Comparison of ENCODE assay signal across 15 cellular contexts in the genomic region with DNA sequence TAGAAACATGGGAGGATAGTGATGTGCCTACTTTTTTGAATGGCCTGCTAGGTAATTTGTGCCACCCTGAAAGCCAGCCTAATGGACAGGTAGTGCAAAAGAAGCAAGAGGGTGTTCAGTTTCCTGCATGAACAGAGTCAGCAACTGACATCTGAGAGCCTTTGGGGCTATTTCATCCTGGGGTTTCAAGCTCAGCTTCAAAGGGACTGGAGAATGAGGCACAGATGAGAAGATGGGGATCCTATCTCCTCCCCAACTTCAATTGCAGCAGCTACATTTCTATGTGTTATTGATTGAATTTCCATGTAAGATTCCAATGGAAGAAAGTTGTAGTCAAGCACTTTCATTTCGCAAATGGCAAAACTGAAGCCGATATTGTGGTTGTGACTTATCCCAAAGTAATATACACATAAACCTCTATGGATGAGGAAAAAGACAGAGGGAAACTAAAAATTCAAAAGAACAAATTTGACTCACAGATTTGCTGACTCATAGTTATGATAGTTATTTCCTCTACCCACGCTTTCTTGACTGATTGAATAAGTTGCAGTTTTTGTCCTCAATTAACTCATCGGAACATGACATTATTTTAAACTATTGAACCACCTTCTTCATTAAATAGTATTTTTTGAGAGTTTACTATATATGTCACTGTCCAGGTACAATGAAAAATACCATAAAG. TPM values are rescaled to one million over a fixed set of nuclear protein-coding genes. Genes with fewer than 3 reads are reported as not detected.
DNase-seq lines count a peak whose midpoint lies in the region; ATAC-seq, FAIRE-seq and TF ChIP-seq lines count a peak whose summit lies in the region.
"Had no signal": no experiment of that assay in that cellular context is flagged by ENCODE, and none has a peak within 500 bp of the region (broad histone marks: within the 10 kb centered on the region; RNA-seq: fewer than 3 reads in every experiment).

No MANE protein-coding gene starts in this region.

- peaks cover 6 to 7% of the 10 kb centered on the region in 2 donors for H3K27me3 Mint-ChIP-seq in T-cell

- TF ChIP-seq CTCF in AG04450 (IDR thresholded peaks at IDR 0.05; ENCODE audit: low read depth, low read length), result no peak

- H3K27ac Mint-ChIP-seq in T-cell, result no peak overlapping the region

- FAIRE-seq in H54 (lab: Jason Lieb, UNC), result peak; percentile 43
- FAIRE-seq: GM18507 had no signal

- no peaks in the 10 kb centered on the region for H3K9me3 ChIP-seq in AG04450 (ENCODE audit: control insufficient read depth, insufficient read depth, low read length)
- no peaks in the 10 kb centered on the region for H3K9me3 ChIP-seq in adipocyte (ENCODE audit: control insufficient read depth, low read length)
- H3K9me3 ChIP-seq: body of pancreas had no signal

- no peaks in the 10 kb centered on the region for H3K27me3 ChIP-seq in AG04450 (ENCODE audit: control insufficient read depth, insufficient read depth, low read length)
- H3K27me3 ChIP-seq in adipocyte (replicated peaks; ENCODE audit: control insufficient read depth, insufficient read depth, low read length), result no peaks in the 10 kb centered on the region
- H3K27me3 ChIP-seq in H7 (ENCODE audit: control insufficient read depth, insufficient read depth, low read length), result no peaks in the 10 kb centered on the region
- H3K27me3 ChIP-seq: body of pancreas had no signal

- H3K4me3 ChIP-seq in AG04450 (ENCODE audit: low read depth, low read length) (peak overlapping the region; percentile 23), adipocyte (ENCODE audit: low read length) (peak overlapping the region; percentile 71), H7 (ENCODE audit: insufficient read depth, low read depth, low read length) (no peak overlapping the region)
- H3K4me3 ChIP-seq: body of pancreas, skin epidermis had no signal

- H3K4me3 Mint-ChIP-seq in T-cell, result no peak overlapping the region

- H3K4me1 ChIP-seq in adipocyte (ENCODE audit: control insufficient read depth, insufficient read depth, low read length), result peaks cover 30% of the 10 kb centered on the region
- H3K4me1 ChIP-seq: body of pancreas had no signal

- ATAC-seq in GM21447 (IDR thresholded peaks at IDR 0.05; ENCODE audit: unreplicated experiment), result no peak
- ATAC-seq in T-cell (replicated peaks in 1 of 4), result no peak
- no peak for ATAC-seq in GM18511 (IDR thresholded peaks at IDR 0.05; ENCODE audit: unreplicated experiment)
- ATAC-seq: body of pancreas had no signal

- peak; percentile 16 for DNase-seq in AG04450 (ENCODE audit: low read depth, low spot score)
- no peak for DNase-seq in H54 (ENCODE audit: insufficient read length, low spot score)
- DNase-seq in adipocyte (ENCODE audit: low read depth), result peak; percentile 77
- peak; percentile 9 for DNase-seq in foreskin melanocyte
- no peak for DNase-seq in H7
- DNase-seq in T-cell, result no peak
- DNase-seq: body of pancreas; DMS 273 treated with DMSO at 0.1 percent for 48 hours; NCI-H2171 treated with DMSO at 0.1 percent for 48 hours; stimulated activated CD8-positive, alpha-beta memory T cell treated with anti-CD3 and anti-CD28 coated beads, Interleukin-4, amount 100 ng/mL, for 48 hours had no signal

- POLR2A ChIA-PET in AG04450 (lab: Yijun Ruan, JAX) (interaction anchor here (1.3 kb wide), 1 partner anchor 11 kb away, joined by 4 read pairs; no protein-coding TSS in a partner anchor), T-cell (lab: Charles Lee) (no interaction called here)

- H3K27ac ChIP-seq in AG04450 (ENCODE audit: low read depth, low read length), result peak overlapping the region; percentile 73
- H3K27ac ChIP-seq: body of pancreas had no signal

- no peaks in the 10 kb centered on the region for H3K36me3 ChIP-seq in adipocyte (ENCODE audit: control insufficient read depth, insufficient read depth, low read length, severe bottlenecking)
- H3K36me3 ChIP-seq in H7 (replicated peaks; ENCODE audit: control insufficient read depth, insufficient read depth, low read length), result no peaks in the 10 kb centered on the region

- H3K9me3 Mint-ChIP-seq in T-cell, result no peaks in the 10 kb centered on the region

- CTCF ChIA-PET in AG04450 (lab: Charles Lee) (no interaction called here), T-cell (lab: Charles Lee) (interaction anchor here in 1 of 2 donors (1.5 kb wide), 1 partner anchor 184 kb away, joined by 3 read pairs; no protein-coding TSS in a partner anchor)

- H3K36me3 Mint-ChIP-seq in T-cell, result no peaks in the 10 kb centered on the region

- H3K9ac ChIP-seq in adipocyte (ENCODE audit: low read length), result peak overlapping the region; percentile 81

- TF ChIP-seq POLR2A in H54 (IDR thresholded peaks at IDR 0.05; ENCODE audit: low read depth, low read length), result no peak

- H3K4me1 Mint-ChIP-seq in T-cell, result no peaks in the 10 kb centered on the region

RNA-seq across cellular contexts. Expression of a gene that starts 42.6 kb away (rescaled TPM):
- 181 and 218 TPM in 2 replicates for polyA plus RNA-seq in AG04450 (2011; rRNA removed)
- 276 and 278 TPM in 2 replicates for polyA minus RNA-seq in AG04450 (2011; rRNA and poly(A)+ RNA removed)
- total RNA-seq in H7 (2014; rRNA removed; shearing (Covaris generic)), result 1.4 and 2.1 TPM in 2 replicates
- 1 to 10 TPM in 2 of 5 donors, under 1 TPM in 1, not detected in 2; 0.62 to 1.9 (median 1.1) TPM for total RNA-seq in T-cell
- total RNA-seq: OCI-LY7 had no signal

Comparison
In these comparisons a context has a peak if more than half of its experiments do, and no peak if none do; other contexts are left out.
1. DNase-seq: peak in AG04450 (single experiment), adipocyte (single experiment) and foreskin melanocyte (single experiment); none in H54 (single experiment), H7 (single experiment) and T-cell (0 of 34).